Comparison of ENCODE assay signal across 8 cellular contexts in genomic region chr6:36443951-36444428, GRCh38. TPM values are rescaled to one million over a fixed set of nuclear protein-coding genes. Genes with fewer than 3 reads are reported as not detected.
DNase-seq lines count a peak whose midpoint lies in the region; ATAC-seq, FAIRE-seq and TF ChIP-seq lines count a peak whose summit lies in the region.

No MANE protein-coding gene starts in this region.

- H3K27me3 ChIP-seq in OCI-LY1 (ENCODE audit: insufficient read depth, low read length) (no peaks in the 10 kb centered on the region), mononuclear cell (ENCODE audit: insufficient read depth, low read length) (no peaks in the 10 kb centered on the region)

- H3K9ac ChIP-seq in OCI-LY1 (ENCODE audit: low read length), result peak overlapping the region; percentile 74

- POLR2A ChIA-PET in A549 (lab: Yijun Ruan, JAX), result interaction anchor here (1.3 kb wide), 1 partner anchor 20 kb away, joined by 8 read pairs; no protein-coding TSS in a partner anchor

- H3F3A ChIP-seq in OCI-LY1 (ENCODE audit: insufficient read depth, low read length), result peaks cover 5% of the 10 kb centered on the region; the same call in 1 of the 2 replicates

- DNase-seq in A549 (ENCODE audit: low read depth in 1 of 2, low spot score in 1 of 2) (peak; percentile 50 to 56), GM12864 (ENCODE audit: low read depth) (no peak), choroid plexus epithelial cell (ENCODE audit: low read depth) (peak; percentile 24), MV-4-11 (lab: John Stamatoyannopoulos, UW) (no peak), GDM1 (lab: John Stamatoyannopoulos, UW) (no peak)

- H3K4me2 ChIP-seq in A549 (peak overlapping the region; percentile 92), OCI-LY1 (ENCODE audit: low read length) (peak overlapping the region; percentile 86)

- CTCF ChIA-PET in A549 (lab: Yijun Ruan, JAX), result interaction anchor here (0.6 to 1.6 kb wide), 7 partner anchors 10 to 34 kb away, joined by 3 to 11 read pairs (median 4); no protein-coding TSS in a partner anchor

- H4K20me1 ChIP-seq in OCI-LY1 (ENCODE audit: insufficient read depth, low read length), result no peaks in the 10 kb centered on the region

- peak overlapping the region; percentile 84 for H3K4me3 ChIP-seq in A549
- peak overlapping the region; percentile 88 for H3K4me3 ChIP-seq in GM12864 (ENCODE audit: low read depth, low read length)
- H3K4me3 ChIP-seq in OCI-LY1 (ENCODE audit: low read depth, low read length, poor library complexity, severe bottlenecking), result peak overlapping the region; percentile 73
- H3K4me3 ChIP-seq in choroid plexus epithelial cell (ENCODE audit: low read depth, low read length), result peak overlapping the region; percentile 94
- H3K4me3 ChIP-seq in mononuclear cell (ENCODE audit: low read length), result peak overlapping the region; percentile 97

- peaks cover 57% of the 10 kb centered on the region for H3K79me2 ChIP-seq in OCI-LY1 (ENCODE audit: insufficient read depth, low read length)

- 4% methylated on average over 7 of the region's 7 CpGs for WGBS in A549 (ENCODE audit: missing lambda C conversion rate)

- TF ChIP-seq CTCF in A549 (IDR thresholded peaks at IDR 0.05), result peak; percentile 27; the same call in 2 of the 3 replicates
- peak; percentile 31 for TF ChIP-seq CTCF in GM12864 (IDR thresholded peaks at IDR 0.05; ENCODE audit: low read depth, low read length, missing control alignments)
- TF ChIP-seq CTCF in OCI-LY1 (IDR thresholded peaks at IDR 0.05; ENCODE audit: low read length), result peak; percentile 37; the same call in 1 of the 2 replicates
- TF ChIP-seq CTCF in choroid plexus epithelial cell (conservative IDR thresholded peaks at IDR 0.05; ENCODE audit: low read depth, low read length), result peak; percentile 31

- peaks cover 42% of the 10 kb centered on the region for H3K4me1 ChIP-seq in A549
- peaks cover 29% of the 10 kb centered on the region for H3K4me1 ChIP-seq in OCI-LY1 (ENCODE audit: insufficient read depth, low read length, severe bottlenecking)
- peaks cover 34% of the 10 kb centered on the region for H3K4me1 ChIP-seq in mononuclear cell (ENCODE audit: insufficient read depth, low read length)

- H3K36me3 ChIP-seq in OCI-LY1 (ENCODE audit: insufficient read depth, low read length), result peaks cover 25% of the 10 kb centered on the region

- H3K9me3 ChIP-seq in A549 (0 out of 3 replicates have a peak, but pooled peaks cover 1% of the 10 kb centered on the region), OCI-LY1 (ENCODE audit: low read length) (no peaks in the 10 kb centered on the region), mononuclear cell (ENCODE audit: low read depth, low read length) (no peaks in the 10 kb centered on the region)

- no peaks in the 10 kb centered on the region for H3K9me2 ChIP-seq in OCI-LY1 (ENCODE audit: low read depth, low read length)

- peak overlapping the region; percentile 93 to 99 for H3K27ac ChIP-seq in A549
- H3K27ac ChIP-seq in OCI-LY1 (ENCODE audit: low read depth, low read length, poor library complexity, severe bottlenecking), result peak overlapping the region; percentile 59

- FAIRE-seq in A549 (lab: Jason Lieb, UNC), result no peak

- TF ChIP-seq RAD21 in A549 (conservative IDR thresholded peaks at IDR 0.05 in 1 of 2, IDR thresholded peaks at IDR 0.05 in 1 of 2), result peak; percentile 21 to 22; a peak in 1 of 5 replicates

- peak; percentile 37 to 60; a peak in 4 of 6 replicates for ATAC-seq in A549
- ATAC-seq in GM21423 (IDR thresholded peaks at IDR 0.05; ENCODE audit: unreplicated experiment), result no peak

- no peak overlapping the region for H2AFZ ChIP-seq in OCI-LY1 (ENCODE audit: low read length)

- TF ChIP-seq POLR2A in A549 (IDR thresholded peaks at IDR 0.05; ENCODE audit: low read length), result no peak

- no peak for TF ChIP-seq EP300 in A549 (IDR thresholded peaks at IDR 0.05)

TF ChIP-seq in A549, 52 proteins besides CTCF, POLR2A, EP300 and RAD21:
- no peak for TF ChIP-seq KDM5A (IDR thresholded peaks at IDR 0.05)
- TF ChIP-seq RNF2 (IDR thresholded peaks at IDR 0.05; ENCODE audit: borderline replicate concordance, low read depth), result no peak
- TF ChIP-seq MYC (IDR thresholded peaks at IDR 0.05; ENCODE audit: borderline replicate concordance, low read length), result no peak
- no peak for TF ChIP-seq HOXB5 (CRISPR knock-in tag; IDR thresholded peaks at IDR 0.05)
- no peak for TF ChIP-seq HMGXB4 (CRISPR knock-in tag; IDR thresholded peaks at IDR 0.05; ENCODE audit: borderline replicate concordance)
- no peak for TF ChIP-seq FOSB (CRISPR knock-in tag; IDR thresholded peaks at IDR 0.05)
- TF ChIP-seq RARB (CRISPR knock-in tag; IDR thresholded peaks at IDR 0.05), result no peak
- TF ChIP-seq NPAS2 (CRISPR knock-in tag; IDR thresholded peaks at IDR 0.05; ENCODE audit: borderline replicate concordance), result no peak
- TF ChIP-seq HES2 (IDR thresholded peaks at IDR 0.05), result no peak
- TF ChIP-seq GATA3 (IDR thresholded peaks at IDR 0.05; ENCODE audit: borderline replicate concordance), result no peak
- TF ChIP-seq SREBF2 (IDR thresholded peaks at IDR 0.05), result no peak
- TF ChIP-seq CHD4 (IDR thresholded peaks at IDR 0.05; ENCODE audit: borderline replicate concordance), result no peak
- no peak for TF ChIP-seq BHLHE40 (IDR thresholded peaks at IDR 0.05; ENCODE audit: low read depth, low read length)
- TF ChIP-seq CHD2 (IDR thresholded peaks at IDR 0.05; ENCODE audit: low read length, partially characterized antibody), result no peak
- TF ChIP-seq EHMT2 (IDR thresholded peaks at IDR 0.05; ENCODE audit: low read depth), result no peak
- TF ChIP-seq RCOR1 (IDR thresholded peaks at IDR 0.05; ENCODE audit: low read depth, low read length), result no peak
- no peak for TF ChIP-seq FOSL2 (IDR thresholded peaks at IDR 0.05)
- TF ChIP-seq FOSL2 (CRISPR knock-in tag; IDR thresholded peaks at IDR 0.05), result no peak
- TF ChIP-seq FOXS1 (CRISPR knock-in tag; IDR thresholded peaks at IDR 0.05), result no peak
- no peak for TF ChIP-seq JUN (IDR thresholded peaks at IDR 0.05)

RNA-seq across cellular contexts. Expression of gene KCTD20, which starts 1.2 kb away (rescaled TPM):
- polyA plus RNA-seq in A549 (2011; rRNA removed), result 48.2 and 48.3 TPM in 2 replicates
- 11.0 and 13.1 TPM in 2 replicates for polyA plus RNA-seq in A549 (2012; cell fraction: cytosol; rRNA removed)
- polyA plus RNA-seq in A549 (2012; cell fraction: nucleus; rRNA removed), result 3.8 and 5.6 TPM in 2 replicates
- 16.8 to 18.1 TPM (median 17.8 TPM) in 3 replicates for polyA plus RNA-seq in A549 (2017; fragmentation: RNase III; extraction: RNeasy Plus Mini Kit Qiagen cat#74134 plus additional on column Dnase treatment)
- 43.9 and 48.8 TPM in 2 replicates for polyA minus RNA-seq in A549 (2011; rRNA and poly(A)+ RNA removed)
- 84.8 TPM for total RNA-seq in mononuclear cell

RNA-seq across cellular contexts. Expression of gene PXT1, which starts 1.3 kb away (rescaled TPM):
- polyA plus RNA-seq in A549 (2011; rRNA removed), result not detected in 2 replicates
- polyA plus RNA-seq in A549 (2012; cell fraction: cytosol; rRNA removed), result 0.01 TPM in 1 of 2 replicates, not detected in the other
- not detected in 2 replicates for polyA plus RNA-seq in A549 (2012; cell fraction: nucleus; rRNA removed)
- not detected in 3 replicates for polyA plus RNA-seq in A549 (2017; fragmentation: RNase III; extraction: RNeasy Plus Mini Kit Qiagen cat#74134 plus additional on column Dnase treatment)
- polyA minus RNA-seq in A549 (2011; rRNA and poly(A)+ RNA removed), result 0.17 and 0.24 TPM in 2 replicates
- total RNA-seq in mononuclear cell, result 0.31 TPM

RNA-seq across cellular contexts. Expression of gene ETV7, which starts 56.5 kb away (rescaled TPM):
- polyA plus RNA-seq in A549 (2011; rRNA removed) (0.05 and 0.08 TPM in 2 replicates), A549 (2017; fragmentation: RNase III; extraction: RNeasy Plus Mini Kit Qiagen cat#74134 plus additional on column Dnase treatment) (0.07 to 0.12 TPM in 2 of 3 replicates, not detected in the other)
- 0.04 TPM in 2 replicates for polyA plus RNA-seq in A549 (2012; cell fraction: cytosol; rRNA removed)
- 0.09 and 0.10 TPM in 2 replicates for polyA plus RNA-seq in A549 (2012; cell fraction: nucleus; rRNA removed)
- polyA minus RNA-seq in A549 (2011; rRNA and poly(A)+ RNA removed), result not detected in 2 replicates
- total RNA-seq in mononuclear cell, result 0.73 TPM

Comparison
In these comparisons a context has a peak if more than half of its experiments do, and no peak if none do; other contexts are left out.
1. DNase-seq: peak in A549 (2 of 2) and choroid plexus epithelial cell (single experiment); none in GM12864 (single experiment), MV-4-11 (single experiment) and GDM1 (single experiment).
2. Peak in every context shown above with its lines, with median percentiles within 50 percentile points of each other: H3K4me3 ChIP-seq and CTCF ChIP-seq.